In genomic region chr17:78953356-78954350, GRCh38 we compare ENCODE assay signal across 2 cellular contexts.
TF ChIP-seq lines count a peak whose summit lies in the region.

No MANE protein-coding gene starts in this region.

TF ChIP-seq in SK-N-SH, 30 proteins besides CTCF, POLR2A, EP300 and RAD21 (continued from another document):
- no peak for TF ChIP-seq IRF3 (IDR thresholded peaks at IDR 0.05; ENCODE audit: low read depth, low read length)
- no peak for TF ChIP-seq TAF1 (IDR thresholded peaks at IDR 0.05; ENCODE audit: borderline replicate concordance, low read depth, low read length)

TF ChIP-seq in SK-N-SH treated with all-trans-retinoic acid at 6 μM for 48 hours, 23 proteins besides CTCF, POLR2A, EP300 and RAD21 (continued from another document):
- TF ChIP-seq CREB5 (CRISPR knock-in tag; IDR thresholded peaks at IDR 0.05; ENCODE audit: low read depth) (no peak), ZFP3 (CRISPR knock-in tag; IDR thresholded peaks at IDR 0.05) (no peak), RARB (CRISPR knock-in tag; IDR thresholded peaks at IDR 0.05) (no peak), ZFP30 (CRISPR knock-in tag; IDR thresholded peaks at IDR 0.05) (no peak), ZNF8 (CRISPR knock-in tag; IDR thresholded peaks at IDR 0.05) (no peak), ARNTL (CRISPR knock-in tag; IDR thresholded peaks at IDR 0.05; ENCODE audit: borderline replicate concordance, low read depth) (no peak), ISL1 (CRISPR knock-in tag; IDR thresholded peaks at IDR 0.05) (no peak), ZNF565 (CRISPR knock-in tag; conservative IDR thresholded peaks at IDR 0.05; ENCODE audit: low read depth) (no peak), TSHZ2 (CRISPR knock-in tag; IDR thresholded peaks at IDR 0.05) (no peak), ZNF70 (CRISPR knock-in tag; IDR thresholded peaks at IDR 0.05) (no peak), POU6F1 (CRISPR knock-in tag; IDR thresholded peaks at IDR 0.05; ENCODE audit: borderline replicate concordance, low read depth) (no peak), CSDC2 (CRISPR knock-in tag; IDR thresholded peaks at IDR 0.05) (no peak), BACH2 (CRISPR knock-in tag; IDR thresholded peaks at IDR 0.05; ENCODE audit: borderline replicate concordance) (no peak), TOX (CRISPR knock-in tag; IDR thresholded peaks at IDR 0.05; ENCODE audit: borderline replicate concordance) (no peak), TCF4 (CRISPR knock-in tag; IDR thresholded peaks at IDR 0.05; ENCODE audit: borderline replicate concordance) (no peak)
